ENCODE assay signal across 25 cellular contexts in genomic region chr7:115693779-115694178, GRCh38.
DNase-seq lines count a peak whose midpoint lies in the region; ATAC-seq and TF ChIP-seq lines count a peak whose summit lies in the region.
"Had no signal": no experiment of that assay in that cellular context is flagged by ENCODE, and none has a peak within 500 bp of the region (broad histone marks: within the 10 kb centered on the region; RNA-seq: fewer than 3 reads in every experiment).

No MANE protein-coding gene starts in this region.

- no peaks in the 10 kb centered on the region for H3K27me3 ChIP-seq in sigmoid colon
- H3K27me3 ChIP-seq: gastrocnemius medialis had no signal

- CTCF ChIA-PET in T-cell (lab: Charles Lee) (no interaction called here), RWPE1 (lab: Yijun Ruan, JAX) (no interaction called here)

- WGBS in sigmoid colon, 2 donors: 65 to 89% methylated on average over 4 of the region's 4 CpGs

- H3K9me3 Mint-ChIP-seq in T-cell: no peaks in the 10 kb centered on the region
- H3K9me3 Mint-ChIP-seq: natural killer cell treated with Interleukin-12 subunit alpha and Interleukin-12 subunit beta and Interleukin-15 and Interleukin-18, amount 100 ng/mL, for 72 hours; type B pancreatic cell had no signal

- peaks cover 0 to 2% of the 10 kb centered on the region in 2 donors for H3K27me3 Mint-ChIP-seq in T-cell
- H3K27me3 Mint-ChIP-seq: natural killer cell treated with Interleukin-12 subunit alpha and Interleukin-12 subunit beta and Interleukin-15 and Interleukin-18, amount 100 ng/mL, for 72 hours; stimulated activated naive CD8-positive, alpha-beta T cell treated with anti-CD3 and anti-CD28 coated beads, Interleukin-15, amount 100 ng/mL, for 72 hours; type B pancreatic cell had no signal

- H3K36me3 ChIP-seq in sigmoid colon: no peaks in the 10 kb centered on the region
- H3K36me3 ChIP-seq: gastrocnemius medialis had no signal

- TF ChIP-seq CTCF in sigmoid colon (IDR thresholded peaks at IDR 0.05) (no peak), RWPE1 (conservative IDR thresholded peaks at IDR 0.05; ENCODE audit: low read depth) (no peak)

- ATAC-seq in GM18505 (IDR thresholded peaks at IDR 0.05; ENCODE audit: unreplicated experiment): peak; percentile 70
- peak; percentile 71 for ATAC-seq in GM21447 (IDR thresholded peaks at IDR 0.05; ENCODE audit: unreplicated experiment)
- ATAC-seq in HG03432 (IDR thresholded peaks at IDR 0.05; ENCODE audit: unreplicated experiment): peak; percentile 65
- ATAC-seq in T-cell (replicated peaks in 1 of 4): no peak
- ATAC-seq in HG03378 (IDR thresholded peaks at IDR 0.05; ENCODE audit: unreplicated experiment): no peak
- ATAC-seq: gastrocnemius medialis; natural killer cell treated with Interleukin-12 subunit alpha and Interleukin-12 subunit beta and Interleukin-15 and Interleukin-18, amount 100 ng/mL, for 72 hours; Right ventricle myocardium inferior; stimulated activated naive CD8-positive, alpha-beta T cell treated with anti-CD3 and anti-CD28 coated beads, Interleukin-15, amount 100 ng/mL, for 72 hours had no signal

- H3K27ac Mint-ChIP-seq in T-cell: no peak overlapping the region
- H3K27ac Mint-ChIP-seq: natural killer cell treated with Interleukin-12 subunit alpha and Interleukin-12 subunit beta and Interleukin-15 and Interleukin-18, amount 100 ng/mL, for 72 hours; stimulated activated naive CD8-positive, alpha-beta T cell treated with anti-CD3 and anti-CD28 coated beads, Interleukin-15, amount 100 ng/mL, for 72 hours; type B pancreatic cell had no signal

- no peaks in the 10 kb centered on the region for H3K4me1 ChIP-seq in sigmoid colon
- H3K4me1 ChIP-seq: gastrocnemius medialis had no signal

- POLR2A ChIA-PET in T-cell (lab: Charles Lee): no interaction called here
- POLR2A ChIA-PET in RWPE1 (lab: Yijun Ruan, JAX; ENCODE audit: low non-redundant PET): no interaction called here

- H3K36me3 Mint-ChIP-seq in T-cell: no peaks in the 10 kb centered on the region
- H3K36me3 Mint-ChIP-seq: natural killer cell treated with Interleukin-12 subunit alpha and Interleukin-12 subunit beta and Interleukin-15 and Interleukin-18, amount 100 ng/mL, for 72 hours; type B pancreatic cell had no signal

- TF ChIP-seq POLR2A in GM18505 (IDR thresholded peaks at IDR 0.05; ENCODE audit: borderline replicate concordance, extremely low read depth, insufficient read depth, insufficient read length) (no peak), sigmoid colon (IDR thresholded peaks at IDR 0.05) (no peak)

- peak; percentile 9 for DNase-seq in glomerular visceral epithelial cell (ENCODE audit: extremely low spot score)
- no peak for DNase-seq in sigmoid colon
- no peak for DNase-seq in T-cell
- DNase-seq in RWPE1 (ENCODE audit: low spot score): no peak
- DNase-seq: activated CD4-positive, alpha-beta T cell treated with anti-CD3 and anti-CD28 coated beads, Interleukin-2, amount 50 U/mL, for 1 hour; amygdala; central memory CD4-positive, alpha-beta T cell; DND-41; gastrocnemius medialis; GOT3; mesendoderm; NCI-H1105; NCI-H2107; NCI-H524; posterior cingulate gyrus; stimulated activated CD4-positive, alpha-beta T cell treated with anti-CD3 and anti-CD28 coated beads, Interleukin-1b, Interleukin-23, amount 100 ng/mL, for 48 hours; stimulated activated naive CD8-positive, alpha-beta T cell treated with anti-CD3 and anti-CD28 coated beads, Interleukin-15, amount 100 ng/mL, for 72 hours had no signal

- no peak overlapping the region for H3K4me3 ChIP-seq in sigmoid colon
- H3K4me3 ChIP-seq: gastrocnemius medialis had no signal

- TF ChIP-seq EP300 in sigmoid colon (IDR thresholded peaks at IDR 0.05): no peak

- H3K4me3 Mint-ChIP-seq in T-cell: no peak overlapping the region
- H3K4me3 Mint-ChIP-seq: natural killer cell treated with Interleukin-12 subunit alpha and Interleukin-12 subunit beta and Interleukin-15 and Interleukin-18, amount 100 ng/mL, for 72 hours; stimulated activated naive CD8-positive, alpha-beta T cell treated with anti-CD3 and anti-CD28 coated beads, Interleukin-15, amount 100 ng/mL, for 72 hours; type B pancreatic cell had no signal

- no peaks in the 10 kb centered on the region for H3K4me1 Mint-ChIP-seq in T-cell
- H3K4me1 Mint-ChIP-seq: stimulated activated naive CD8-positive, alpha-beta T cell treated with anti-CD3 and anti-CD28 coated beads, Interleukin-15, amount 100 ng/mL, for 72 hours had no signal

- intact Hi-C loops in sigmoid colon (cut with DNase I): no loop called here

- H3K27ac ChIP-seq in sigmoid colon (no peak overlapping the region), RWPE1 (no peak overlapping the region)
- H3K27ac ChIP-seq: gastrocnemius medialis, KMS-11 had no signal

- H3K9me3 ChIP-seq in sigmoid colon: no peaks in the 10 kb centered on the region
- H3K9me3 ChIP-seq: gastrocnemius medialis had no signal

Comparison
In these comparisons a context has a peak if more than half of its experiments do, and no peak if none do; other contexts are left out.
1. ATAC-seq: peak in GM18505 (single experiment), GM21447 (single experiment) and HG03432 (single experiment); none in T-cell (0 of 4) and HG03378 (single experiment).